Comparison of ENCODE assay signal across 35 cellular contexts in the genomic region with DNA sequence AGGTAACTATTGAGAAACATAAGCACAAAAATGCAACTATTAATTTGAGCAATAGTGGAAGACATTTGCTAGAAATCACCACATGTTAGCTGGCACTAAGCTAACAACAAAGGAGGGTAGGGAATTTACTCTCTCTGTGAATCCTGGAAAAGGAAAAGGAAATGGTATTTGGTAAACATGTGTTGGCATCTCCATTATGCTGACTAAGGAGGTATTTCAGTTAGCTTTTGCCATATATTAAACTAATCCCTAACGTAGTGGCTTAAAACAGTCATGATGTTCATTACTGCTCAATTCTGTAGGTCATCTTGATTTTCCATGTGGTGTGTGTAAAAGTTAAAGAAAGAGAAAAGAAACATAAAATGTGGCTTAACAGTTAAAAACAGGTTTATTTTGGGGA.
A peak's percentile ranks its signal among the peaks of the same experiment; 100 is the strongest.
DNase-seq lines count a peak whose midpoint lies in the region; ATAC-seq, FAIRE-seq and TF ChIP-seq lines count a peak whose summit lies in the region.
"Had no signal": no experiment of that assay in that cellular context is flagged by ENCODE, and none has a peak within 500 bp of the region (broad histone marks: within the 10 kb centered on the region; RNA-seq: fewer than 3 reads in every experiment).

No MANE protein-coding gene starts in this region.

- H2AK5ac ChIP-seq in IMR-90 (ENCODE audit: low read depth, low read length) = no peak overlapping the region

- peaks cover 60% of the 10 kb centered on the region for H3K9me3 ChIP-seq in HepG2 (ENCODE audit: low read length)
- H3K9me3 ChIP-seq in right lobe of liver = no peaks in the 10 kb centered on the region
- no peaks in the 10 kb centered on the region for H3K9me3 ChIP-seq in A549
- no peaks in the 10 kb centered on the region for H3K9me3 ChIP-seq in IMR-90 (ENCODE audit: control insufficient read depth, insufficient read depth, low read length)
- H3K9me3 ChIP-seq in endodermal cell (ENCODE audit: control insufficient read depth, low read length) = peaks cover 27% of the 10 kb centered on the region
- peaks cover 6% of the 10 kb centered on the region for H3K9me3 ChIP-seq in A673 (ENCODE audit: low read depth, low read length, poor library complexity, severe bottlenecking)
- H3K9me3 ChIP-seq: BE2C; BLaER1; BLaER1 treated with 17β-estradiol and CSF1 and Interleukin-3, amounts not matched to agents 10 nM and 100 nM; Caco-2 had no signal

- no peak overlapping the region for H3K4me2 ChIP-seq in HepG2 (ENCODE audit: low read depth, low read length)
- H3K4me2 ChIP-seq in A549 = no peak overlapping the region
- H3K4me2 ChIP-seq in IMR-90 (ENCODE audit: low read depth, low read length) = no peak overlapping the region
- H3K4me2 ChIP-seq: BLaER1; BLaER1 treated with 17β-estradiol and CSF1 and Interleukin-3, amounts not matched to agents 10 nM and 100 nM had no signal

- H4K20me1 ChIP-seq in HepG2 (ENCODE audit: insufficient read depth, low read length) = no peaks in the 10 kb centered on the region
- H4K20me1 ChIP-seq in IMR-90 (ENCODE audit: insufficient read depth, low read length) = no peaks in the 10 kb centered on the region
- H4K20me1 ChIP-seq: BLaER1; BLaER1 treated with 17β-estradiol and CSF1 and Interleukin-3, amounts not matched to agents 10 nM and 100 nM had no signal

- in situ Hi-C loops in HepG2 (cut with HindIII; ENCODE audit: extremely low pct_ligation_motif_present, low pct_unique_long_range_greater_than_20kb) = no loop called here
- in situ Hi-C loops in IMR-90 (cut with MboI; ENCODE audit: low sequenced_read_pairs) = no loop called here

- no peak overlapping the region for H3K18ac ChIP-seq in IMR-90 (ENCODE audit: low read depth, low read length)

- no peak for ATAC-seq in HepG2
- no peak for ATAC-seq in right lobe of liver
- no peak for ATAC-seq in A549
- ATAC-seq in IMR-90 (ENCODE audit: low read depth) = no peak
- ATAC-seq: CD8-positive, alpha-beta T cell had no signal

- DNase-seq in HepG2 (ENCODE audit: low spot score) = no peak
- DNase-seq in right lobe of liver = no peak
- DNase-seq in A549 (ENCODE audit: low read depth in 1 of 2, low spot score in 1 of 2) = no peak
- DNase-seq in IMR-90 = no peak
- DNase-seq in endodermal cell = no peak
- DNase-seq in A673 (ENCODE audit: low spot score) = no peak
- no peak for DNase-seq in cerebellar cortex (ENCODE audit: low spot score)
- no peak for DNase-seq in EL
- DNase-seq: 8988T; ACHN; AML-193; BE2C; C1 segment of cervical spinal cord; Caco-2; Calu3; CD4-positive, alpha-beta memory T cell; CD4-positive, alpha-beta T cell; CD4-positive, CD25-positive, alpha-beta regulatory T cell; CD8-positive, alpha-beta memory T cell; CD8-positive, alpha-beta T cell; DMS 273 treated with DMSO at 0.1 percent for 48 hours; DMS153; DMS53; DMS79; DMS79 treated with DMSO at 0.1 percent for 48 hours; DND-41 had no signal

- TF ChIP-seq POLR2A in HepG2 (IDR thresholded peaks at IDR 0.05; ENCODE audit: insufficient read depth in 1 of 2, low read depth in 2 of 2, low read length in 2 of 2) (no peak), right lobe of liver (IDR thresholded peaks at IDR 0.05) (no peak), A549 (IDR thresholded peaks at IDR 0.05; ENCODE audit: low read length) (no peak), IMR-90 (IDR thresholded peaks at IDR 0.05; ENCODE audit: low read depth, low read length) (no peak)

- no peak overlapping the region for H3K4me3 Mint-ChIP-seq in endodermal cell
- H3K4me3 Mint-ChIP-seq: B cell; CD14-positive monocyte; CD4-positive, alpha-beta memory T cell; CD4-positive, alpha-beta T cell; CD4-positive, CD25-positive, alpha-beta regulatory T cell; CD8-positive, alpha-beta memory T cell; CD8-positive, alpha-beta T cell had no signal

- H3K27me3 ChIP-seq in HepG2 (ENCODE audit: control insufficient read depth in 1 of 2, insufficient read depth in 2 of 2, low read length in 2 of 2) (no peaks in the 10 kb centered on the region), right lobe of liver (no peaks in the 10 kb centered on the region), IMR-90 (ENCODE audit: control insufficient read depth, insufficient read depth, low read length) (no peaks in the 10 kb centered on the region), endodermal cell (ENCODE audit: control insufficient read depth, insufficient read depth, low read length, poor library complexity, severe bottlenecking) (no peaks in the 10 kb centered on the region), A673 (replicated peaks; ENCODE audit: insufficient read depth, low read depth, low read length, poor library complexity) (no peaks in the 10 kb centered on the region)
- H3K27me3 ChIP-seq: BE2C; BLaER1; BLaER1 treated with 17β-estradiol and CSF1 and Interleukin-3, amounts not matched to agents 10 nM and 100 nM had no signal

- no peak overlapping the region for H3K4ac ChIP-seq in IMR-90 (ENCODE audit: low read depth, low read length)

- H2BK120ac ChIP-seq in IMR-90 (ENCODE audit: low read depth, low read length) = no peak overlapping the region

- H3K23ac ChIP-seq in IMR-90 (ENCODE audit: low read depth, low read length) = no peak overlapping the region

- no peaks in the 10 kb centered on the region for H3K27me3 Mint-ChIP-seq in endodermal cell (ENCODE audit: insufficient read depth)
- H3K27me3 Mint-ChIP-seq: B cell; CD4-positive, alpha-beta memory T cell; CD4-positive, alpha-beta T cell; CD4-positive, CD25-positive, alpha-beta regulatory T cell; CD8-positive, alpha-beta memory T cell had no signal

- POLR2A ChIA-PET in HepG2 (lab: Yijun Ruan, JAX) = no interaction called here
- POLR2A ChIA-PET in A549 (lab: Yijun Ruan, JAX) = no interaction called here
- POLR2A ChIA-PET in IMR-90 (lab: Charles Lee; ENCODE audit: unreplicated experiment) = no interaction called here
- POLR2A ChIA-PET in A673 (lab: Charles Lee; ENCODE audit: low non-redundant PET) = no interaction called here

- FAIRE-seq in HepG2 (lab: Jason Lieb, UNC) = no peak
- no peak for FAIRE-seq in A549 (lab: Jason Lieb, UNC)
- FAIRE-seq: A204.1, D721Med, G401.6 had no signal

- no peak overlapping the region for H4K5ac ChIP-seq in IMR-90 (ENCODE audit: low read depth, low read length)

- no peaks in the 10 kb centered on the region for H3K79me2 ChIP-seq in HepG2 (ENCODE audit: insufficient read depth, low read length)

- no peak overlapping the region for H4K8ac ChIP-seq in IMR-90 (ENCODE audit: low read depth in 2 of 2, low read length in 2 of 2)

- H4K91ac ChIP-seq in IMR-90 (ENCODE audit: insufficient read depth, low read depth, low read length) = no peak overlapping the region

- no peak overlapping the region for H3K27ac Mint-ChIP-seq in endodermal cell
- H3K27ac Mint-ChIP-seq: B cell; CD14-positive monocyte; CD4-positive, alpha-beta memory T cell; CD4-positive, alpha-beta T cell; CD4-positive, CD25-positive, alpha-beta regulatory T cell; CD8-positive, alpha-beta memory T cell; CD8-positive, alpha-beta T cell had no signal

- H3K56ac ChIP-seq in IMR-90 (ENCODE audit: extremely low read depth, insufficient read depth, low read length) = no peak overlapping the region

- H3K27ac ChIP-seq in HepG2 (ENCODE audit: extremely low read length, insufficient read depth, low read length) = no peak overlapping the region
- no peak overlapping the region for H3K27ac ChIP-seq in right lobe of liver
- H3K27ac ChIP-seq in A549 = no peak overlapping the region
- no peak overlapping the region for H3K27ac ChIP-seq in IMR-90 (ENCODE audit: insufficient read depth, low read length)
- no peak overlapping the region for H3K27ac ChIP-seq in endodermal cell (ENCODE audit: low read depth, low read length)
- no peak overlapping the region for H3K27ac ChIP-seq in A673 (ENCODE audit: low read depth, low read length, poor library complexity, severe bottlenecking)
- H3K27ac ChIP-seq: 22Rv1; BLaER1; BLaER1 treated with 17β-estradiol and CSF1 and Interleukin-3, amounts not matched to agents 10 nM and 100 nM; C4-2B had no signal

- no peaks in the 10 kb centered on the region for H3K4me1 ChIP-seq in HepG2 (ENCODE audit: insufficient read depth, low read length)
- no peaks in the 10 kb centered on the region for H3K4me1 ChIP-seq in right lobe of liver
- no peaks in the 10 kb centered on the region for H3K4me1 ChIP-seq in A549
- no peaks in the 10 kb centered on the region for H3K4me1 ChIP-seq in IMR-90 (ENCODE audit: control insufficient read depth, insufficient read depth, low read length)
- H3K4me1 ChIP-seq in endodermal cell (ENCODE audit: control insufficient read depth, insufficient read depth, low read length) = no peaks in the 10 kb centered on the region
- no peaks in the 10 kb centered on the region for H3K4me1 ChIP-seq in A673 (ENCODE audit: insufficient read depth, low read length, poor library complexity, severe bottlenecking)
- H3K4me1 ChIP-seq: BE2C, BLaER1, Caco-2 had no signal

- H2AK9ac ChIP-seq in IMR-90 (replicated peaks; ENCODE audit: low read depth, low read length, poor library complexity) = no peak overlapping the region

- H2BK5ac ChIP-seq in IMR-90 (ENCODE audit: low read depth, low read length, poor library complexity, severe bottlenecking) = no peak overlapping the region

- no peak overlapping the region for H2BK20ac ChIP-seq in IMR-90 (ENCODE audit: low read depth, low read length)

- H3K36me3 ChIP-seq in HepG2 (replicated peaks in 1 of 2; ENCODE audit: control insufficient read depth in 1 of 2, insufficient read depth in 2 of 2, low read length in 2 of 2) (no peaks in the 10 kb centered on the region), right lobe of liver (no peaks in the 10 kb centered on the region), IMR-90 (ENCODE audit: control insufficient read depth, insufficient read depth, low read length) (no peaks in the 10 kb centered on the region), endodermal cell (ENCODE audit: control insufficient read depth, insufficient read depth, low read length) (no peaks in the 10 kb centered on the region), A673 (ENCODE audit: insufficient read depth, low read length, poor library complexity, severe bottlenecking) (no peaks in the 10 kb centered on the region)
- H3K36me3 ChIP-seq: BE2C; BLaER1; BLaER1 treated with 17β-estradiol and CSF1 and Interleukin-3, amounts not matched to agents 10 nM and 100 nM had no signal

- 0% methylated on average over 1 of the region's 1 CpG for WGBS in HepG2 (ENCODE audit: low lambda C conversion rate)
- 38% methylated on average over 1 of the region's 1 CpG for WGBS in right lobe of liver (ENCODE audit: insufficient coverage, low coverage, low lambda C conversion rate, missing lambda C conversion rate)
- WGBS in A549 (ENCODE audit: missing lambda C conversion rate) = 4% methylated on average over 1 of the region's 1 CpG
- WGBS in IMR-90 (ENCODE audit: extremely low coverage in 2 of 2, insufficient read length in 1 of 2), 2 experiments = no CpG with 5 or more reads among the region's 1 CpG
- WGBS in endodermal cell (ENCODE audit: insufficient coverage in 1 of 2, insufficient read length in 1 of 2), 2 experiments = 100% methylated on average over 1 of the region's 1 CpG; no CpG with 5 or more reads in 1 of the 2 experiments

- intact Hi-C loops in HepG2 (cut with micrococcal nuclease; ENCODE audit: unreplicated experiment) = no loop called here
- intact Hi-C loops in right lobe of liver (cut with DNase I) = no loop called here
- intact Hi-C loops in IMR-90 (cut with micrococcal nuclease) = no loop called here
- intact Hi-C loops in A673 (cut with micrococcal nuclease; ENCODE audit: unreplicated experiment) = no loop called here

- TF ChIP-seq EP300 in HepG2 (IDR thresholded peaks at IDR 0.05; ENCODE audit: low read depth in 2 of 2, low read length in 2 of 2) (no peak), HepG2 (CRISPR knock-in tag; IDR thresholded peaks at IDR 0.05; ENCODE audit: borderline replicate concordance) (no peak), A549 (IDR thresholded peaks at IDR 0.05) (no peak)

- BruUV-seq in HepG2 (replicated peaks; lab: Mats Ljungman, UMichigan) (no TSS peak), IMR-90 (replicated peaks; lab: Mats Ljungman, UMichigan) (no TSS peak), A673 (replicated peaks; lab: Mats Ljungman, UMichigan) (no TSS peak)

- no peaks in the 10 kb centered on the region for H3K4me1 Mint-ChIP-seq in endodermal cell
- H3K4me1 Mint-ChIP-seq: B cell; CD14-positive monocyte; CD4-positive, alpha-beta memory T cell; CD4-positive, CD25-positive, alpha-beta regulatory T cell; CD8-positive, alpha-beta memory T cell had no signal

- peaks cover 30% of the 10 kb centered on the region for H3K9me3 Mint-ChIP-seq in endodermal cell

- CTCF ChIA-PET in HepG2 (lab: Yijun Ruan, JAX; ENCODE audit: low intra/inter-chr PET ratio, low total read pairs) = no interaction called here
- CTCF ChIA-PET in A549 (lab: Yijun Ruan, JAX) = no interaction called here
- CTCF ChIA-PET in IMR-90 (lab: Yijun Ruan, JAX) = no interaction called here
- CTCF ChIA-PET in A673 (lab: Charles Lee) = no interaction called here

- dilution Hi-C loops in IMR-90 (cut with HindIII; ENCODE audit: low sequenced_read_pairs, unreplicated experiment) = no loop called here

- no peaks in the 10 kb centered on the region for H3K79me1 ChIP-seq in IMR-90 (ENCODE audit: low read depth in 1 of 2, low read length in 2 of 2)

- H3K4me3 ChIP-seq in HepG2 (replicated peaks in 1 of 3; ENCODE audit: insufficient read depth in 1 of 3, low read depth in 2 of 3, low read length in 3 of 3) = no peak overlapping the region
- no peak overlapping the region for H3K4me3 ChIP-seq in right lobe of liver
- H3K4me3 ChIP-seq in A549 = no peak overlapping the region
- H3K4me3 ChIP-seq in IMR-90 (ENCODE audit: insufficient read depth, low read depth, low read length) = no peak overlapping the region
- H3K4me3 ChIP-seq in endodermal cell (ENCODE audit: low read length) = peak overlapping the region; percentile 27
- no peak overlapping the region for H3K4me3 ChIP-seq in A673 (ENCODE audit: low read depth, low read length, poor library complexity, severe bottlenecking)
- H3K4me3 ChIP-seq: BLaER1; BLaER1 treated with 17β-estradiol and CSF1 and Interleukin-3, amounts not matched to agents 10 nM and 100 nM had no signal

- TF ChIP-seq RAD21 in HepG2 (CRISPR knock-in tag; IDR thresholded peaks at IDR 0.05) (no peak), A549 (conservative IDR thresholded peaks at IDR 0.05 in 1 of 2, IDR thresholded peaks at IDR 0.05 in 1 of 2) (no peak), IMR-90 (IDR thresholded peaks at IDR 0.05; ENCODE audit: low read length) (no peak)

- H3K9ac ChIP-seq in HepG2 (ENCODE audit: insufficient read depth, low read depth, low read length) (no peak overlapping the region), IMR-90 (ENCODE audit: low read depth, low read length) (no peak overlapping the region), endodermal cell (ENCODE audit: extremely low read depth, low read length, poor library complexity, severe bottlenecking) (no peak overlapping the region)
- H3K9ac ChIP-seq: BLaER1; BLaER1 treated with 17β-estradiol and CSF1 and Interleukin-3, amounts not matched to agents 10 nM and 100 nM had no signal

- H3K14ac ChIP-seq in IMR-90 (replicated peaks; ENCODE audit: low read depth, low read length) = no peak overlapping the region

- peaks cover 4% of the 10 kb centered on the region for H3K36me3 Mint-ChIP-seq in endodermal cell (ENCODE audit: low read depth)
- H3K36me3 Mint-ChIP-seq: CD14-positive monocyte; CD4-positive, alpha-beta memory T cell; CD4-positive, CD25-positive, alpha-beta regulatory T cell; CD8-positive, alpha-beta T cell had no signal

- H3K9me1 ChIP-seq in IMR-90 (ENCODE audit: insufficient read depth, low read length) = no peaks in the 10 kb centered on the region

- no peak for TF ChIP-seq CTCF in HepG2 (CRISPR knock-in tag; IDR thresholded peaks at IDR 0.05)
- TF ChIP-seq CTCF in right lobe of liver (IDR thresholded peaks at IDR 0.05) = no peak
- TF ChIP-seq CTCF in A549 (IDR thresholded peaks at IDR 0.05) = no peak
- TF ChIP-seq CTCF in IMR-90 (conservative IDR thresholded peaks at IDR 0.05; ENCODE audit: low read depth, low read length) = no peak
- no peak for TF ChIP-seq CTCF in endodermal cell (conservative IDR thresholded peaks at IDR 0.05)
- no peak for TF ChIP-seq CTCF in A673 (conservative IDR thresholded peaks at IDR 0.05; ENCODE audit: low read depth, low read length)

- H2AFZ ChIP-seq in HepG2 (ENCODE audit: low read length) (no peak overlapping the region), IMR-90 (replicated peaks; ENCODE audit: low read length, poor library complexity) (no peak overlapping the region)

- no peak overlapping the region for H2BK15ac ChIP-seq in IMR-90 (ENCODE audit: low read depth, low read length)
